Comparison of ENCODE assay signal across 3 cellular contexts in genomic region chr1:87300579-87300978, GRCh38.
TF ChIP-seq lines count a peak whose summit lies in the region.

No MANE protein-coding gene starts in this region.

TF ChIP-seq in HepG2, 621 proteins besides CTCF, POLR2A, EP300 and RAD21:
- TF ChIP-seq ARNT (IDR thresholded peaks at IDR 0.05) (no peak), CEBPB (IDR thresholded peaks at IDR 0.05; ENCODE audit: borderline replicate concordance, low read depth, low read length) (peak; percentile 87)

TF ChIP-seq in Ishikawa, 13 proteins besides CTCF, POLR2A, EP300 and RAD21:
- no peak for TF ChIP-seq USF1 (IDR thresholded peaks at IDR 0.05)
- TF ChIP-seq CEBPB (IDR thresholded peaks at IDR 0.05), result peak; percentile 49; the same call in 1 of the 2 replicates

TF ChIP-seq in K562, 482 proteins besides CTCF, POLR2A, EP300 and RAD21:
- TF ChIP-seq TFE3 (CRISPR knock-in tag; IDR thresholded peaks at IDR 0.05), result no peak
- peak; percentile 87 for TF ChIP-seq CEBPB (tag; IDR thresholded peaks at IDR 0.05)
- TF ChIP-seq PTBP1 (IDR thresholded peaks at IDR 0.05; ENCODE audit: low read depth, low read length), result no peak
- no peak for TF ChIP-seq EP400 (IDR thresholded peaks at IDR 0.05)
- no peak for TF ChIP-seq CEBPG (CRISPR knock-in tag; IDR thresholded peaks at IDR 0.05)
- peak; percentile 67 to 95; a peak in 3 of 4 replicates for TF ChIP-seq CEBPG (tag; conservative IDR thresholded peaks at IDR 0.05 in 1 of 2, IDR thresholded peaks at IDR 0.05 in 1 of 2)
- TF ChIP-seq BCLAF1 (IDR thresholded peaks at IDR 0.05; ENCODE audit: borderline replicate concordance in 1 of 2, control insufficient read depth in 1 of 2, low read depth in 2 of 2, low read length in 1 of 2), result no peak
